In genomic region chr10:92239600-92240288, GRCh38 we compare ENCODE assay signal across 1 cellular context.
TF ChIP-seq lines count a peak whose summit lies in the region.

No MANE protein-coding gene starts in this region.

TF ChIP-seq in HepG2, 621 proteins besides CTCF, POLR2A, EP300 and RAD21 (continued from another document and continues in another):
- peak; percentile 62; the same call in 1 of the 2 replicates for TF ChIP-seq ZNF800 (CRISPR knock-in tag; IDR thresholded peaks at IDR 0.05)
- no peak for TF ChIP-seq NFE2L1 (CRISPR knock-in tag; IDR thresholded peaks at IDR 0.05; ENCODE audit: borderline replicate concordance)
- 0 out of 2 replicates have a peak, but pooled peaks have one; percentile 20 for TF ChIP-seq ZBTB7A (CRISPR knock-in tag; IDR thresholded peaks at IDR 0.05)
- no peak for TF ChIP-seq ZNF629 (CRISPR knock-in tag; conservative IDR thresholded peaks at IDR 0.05)
- 0 out of 2 replicates have a peak, but pooled peaks have one; percentile 8 for TF ChIP-seq ZNF264 (CRISPR knock-in tag; IDR thresholded peaks at IDR 0.05)
- TF ChIP-seq SALL1 (CRISPR knock-in tag; IDR thresholded peaks at IDR 0.05) = peak; percentile 38; the same call in 1 of the 2 replicates
- no peak for TF ChIP-seq E2F5 (CRISPR knock-in tag; conservative IDR thresholded peaks at IDR 0.05)
- TF ChIP-seq SPEN (CRISPR knock-in tag; IDR thresholded peaks at IDR 0.05; ENCODE audit: low read depth) = no peak
- no peak for TF ChIP-seq PRDM15 (CRISPR knock-in tag; IDR thresholded peaks at IDR 0.05)
- peak; percentile 13 for TF ChIP-seq ASH2L (IDR thresholded peaks at IDR 0.05; ENCODE audit: insufficient read length, low read depth, low read length)
- TF ChIP-seq HDAC1 (CRISPR knock-in tag; IDR thresholded peaks at IDR 0.05) = peak; percentile 46; the same call in 1 of the 2 replicates
- TF ChIP-seq ZNF563 (CRISPR knock-in tag; IDR thresholded peaks at IDR 0.05) = peak; percentile 56; the same call in 1 of the 2 replicates
- TF ChIP-seq ZNF205 (CRISPR knock-in tag; IDR thresholded peaks at IDR 0.05) = no peak
- no peak for TF ChIP-seq FOSL1 (CRISPR knock-in tag; IDR thresholded peaks at IDR 0.05; ENCODE audit: borderline replicate concordance)
- TF ChIP-seq TGIF2 (CRISPR knock-in tag; IDR thresholded peaks at IDR 0.05) = peak; percentile 81; the same call in 1 of the 2 replicates
- TF ChIP-seq ZNF589 (CRISPR knock-in tag; conservative IDR thresholded peaks at IDR 0.05) = peak; percentile 74; the same call in 1 of the 2 replicates
- TF ChIP-seq KLF15 (CRISPR knock-in tag; IDR thresholded peaks at IDR 0.05; ENCODE audit: borderline replicate concordance) = no peak
- no peak for TF ChIP-seq ZNF260 (CRISPR knock-in tag; IDR thresholded peaks at IDR 0.05; ENCODE audit: borderline replicate concordance, low read depth)
- no peak for TF ChIP-seq ZNF577 (CRISPR knock-in tag; IDR thresholded peaks at IDR 0.05; ENCODE audit: borderline replicate concordance, low read depth)
- TF ChIP-seq PRDM4 (CRISPR knock-in tag; IDR thresholded peaks at IDR 0.05; ENCODE audit: borderline replicate concordance) = no peak
- no peak for TF ChIP-seq ZBTB14 (CRISPR knock-in tag; IDR thresholded peaks at IDR 0.05)
- TF ChIP-seq ZNF274 (CRISPR knock-in tag; IDR thresholded peaks at IDR 0.05) = no peak
- TF ChIP-seq ZNF652 (CRISPR knock-in tag; IDR thresholded peaks at IDR 0.05; ENCODE audit: borderline replicate concordance, low read depth) = no peak
- no peak for TF ChIP-seq ELF1 (CRISPR knock-in tag; IDR thresholded peaks at IDR 0.05)
- no peak for TF ChIP-seq FOXP4 (CRISPR knock-in tag; IDR thresholded peaks at IDR 0.05)
- TF ChIP-seq ZNF567 (CRISPR knock-in tag; IDR thresholded peaks at IDR 0.05; ENCODE audit: borderline replicate concordance) = no peak
- no peak for TF ChIP-seq MAFF (IDR thresholded peaks at IDR 0.05; ENCODE audit: low read depth, low read length)
- no peak for TF ChIP-seq USF2 (IDR thresholded peaks at IDR 0.05; ENCODE audit: low read depth, low read length)
- no peak for TF ChIP-seq USF2 (CRISPR knock-in tag; IDR thresholded peaks at IDR 0.05; ENCODE audit: borderline replicate concordance)
- TF ChIP-seq PITX1 (CRISPR knock-in tag; IDR thresholded peaks at IDR 0.05) = 0 out of 2 replicates have a peak, but pooled peaks have one; percentile 4
- no peak for TF ChIP-seq ZNF513 (CRISPR knock-in tag; conservative IDR thresholded peaks at IDR 0.05)
- no peak for TF ChIP-seq SAFB2 (CRISPR knock-in tag; IDR thresholded peaks at IDR 0.05; ENCODE audit: borderline replicate concordance, low read depth)
- TF ChIP-seq ZNF256 (CRISPR knock-in tag; conservative IDR thresholded peaks at IDR 0.05) = no peak
- no peak for TF ChIP-seq SYNCRIP (IDR thresholded peaks at IDR 0.05; ENCODE audit: insufficient read depth, low read depth, low read length)
- no peak for TF ChIP-seq HNF1A (IDR thresholded peaks at IDR 0.05; ENCODE audit: low read depth)
- 0 out of 2 replicates have a peak, but pooled peaks have one; percentile 11 for TF ChIP-seq HNF1A (CRISPR knock-in tag; IDR thresholded peaks at IDR 0.05; ENCODE audit: borderline replicate concordance)
- TF ChIP-seq DNMT3B (CRISPR knock-in tag; conservative IDR thresholded peaks at IDR 0.05) = no peak
